Comparison of ENCODE assay signal across 8 cellular contexts in the genomic region with DNA sequence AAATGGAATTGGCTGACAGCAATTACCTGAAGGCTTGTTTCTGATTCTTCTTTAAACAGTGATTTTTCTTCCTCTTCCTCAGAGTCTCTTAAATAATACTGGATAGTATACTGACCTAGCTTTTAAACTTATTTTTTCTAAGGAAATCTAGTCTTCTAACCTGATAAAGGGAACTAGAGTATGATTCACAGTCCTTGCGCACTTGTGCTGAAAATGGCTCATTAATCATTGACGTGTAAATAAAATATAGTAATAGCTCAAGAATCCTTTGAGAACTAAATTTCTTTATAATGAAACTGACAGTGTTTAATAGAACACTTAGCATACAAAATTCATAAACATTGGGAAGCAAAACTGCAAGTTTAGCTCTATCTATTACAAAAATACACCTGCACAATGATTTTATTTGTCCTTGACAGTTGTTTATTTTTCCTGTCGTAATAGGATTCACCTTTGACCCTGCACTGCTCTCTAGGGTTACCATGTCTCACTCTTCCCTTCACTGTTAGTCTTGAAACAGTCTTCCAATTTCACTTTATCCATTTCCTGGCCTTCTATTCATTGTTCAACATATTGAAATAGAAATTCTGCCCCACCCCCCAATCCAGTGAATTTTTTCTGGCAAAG.
DNase-seq lines count a peak whose midpoint lies in the region; ATAC-seq, FAIRE-seq and TF ChIP-seq lines count a peak whose summit lies in the region.
"Not testable (repeated sequence)": the region's sequence is repeated elsewhere in the genome, so short reads cannot be mapped to it uniquely, and the experiment has no call there.

No MANE protein-coding gene starts in this region.

- intact Hi-C loops in endothelial cell of umbilical vein (cut with micrococcal nuclease); kidney (cut with DNase I): not testable (repeated sequence)
- intact Hi-C loops in transverse colon (cut with DNase I; ENCODE audit: low total_unique reads) = loop anchor here (10.0 kb wide), 1 partner anchor 259 kb away; no protein-coding TSS in a partner anchor

- 49 to 70% methylated on average over 3 of the region's 3 CpGs for WGBS in lung, 2 donors
- 50 to 62% methylated on average over 3 of the region's 3 CpGs for WGBS in transverse colon (ENCODE audit: low coverage in 1 of 2), 2 donors

- H3K9me1 ChIP-seq in endothelial cell of umbilical vein (replicated peaks; ENCODE audit: control insufficient read depth, extremely low read depth, insufficient read depth, low read length) = not testable (repeated sequence)

- FAIRE-seq in endothelial cell of umbilical vein (lab: Jason Lieb, UNC) (peak; percentile 55), kidney (lab: Jason Lieb, UNC) (peak; percentile 19)

- H4K20me1 ChIP-seq in endothelial cell of umbilical vein (replicated peaks; ENCODE audit: control insufficient read depth, extremely low read depth, insufficient read depth, low read length) = not testable (repeated sequence)

- not testable (repeated sequence) for H3K9me3 ChIP-seq in endothelial cell of umbilical vein (replicated peaks; ENCODE audit: control insufficient read depth, insufficient read depth, low read length); kidney (ENCODE audit: control insufficient read depth in 1 of 2, low read length in 2 of 2); lung (ENCODE audit: control insufficient read depth in 2 of 2, insufficient read depth in 1 of 2, low read length in 1 of 2); transverse colon

- ATAC-seq in lung (ENCODE audit: insufficient read depth, low FRiP score) = peak; percentile 25

- TF ChIP-seq CTCF in endothelial cell of umbilical vein (IDR thresholded peaks at IDR 0.05; ENCODE audit: extremely low read depth in 1 of 2, insufficient read depth in 1 of 2, low read depth in 1 of 2, low read length in 2 of 2); kidney (IDR thresholded peaks at IDR 0.05; ENCODE audit: borderline replicate concordance, extremely low read depth, insufficient read depth); lung (IDR thresholded peaks at IDR 0.05; ENCODE audit: control extremely low read depth, extremely low read depth); transverse colon (IDR thresholded peaks at IDR 0.05): not testable (repeated sequence)

- not testable (repeated sequence) for TF ChIP-seq POLR2A in endothelial cell of umbilical vein (IDR thresholded peaks at IDR 0.05; ENCODE audit: low read depth, low read length); transverse colon (IDR thresholded peaks at IDR 0.05)

- H3K27ac ChIP-seq in endothelial cell of umbilical vein (ENCODE audit: insufficient read depth, low read depth, low read length) (peak overlapping the region; percentile 18), lung (ENCODE audit: low read depth in 1 of 2, low read length in 1 of 2) (peak overlapping the region in 1 of 2 donors; percentile 83), transverse colon (peak overlapping the region in 3 of 4 donors; percentile 7 to 16 (median 7))
- H3K27ac ChIP-seq in kidney (ENCODE audit: low read depth in 2 of 2, low read length in 2 of 2) = not testable (repeated sequence)

- H3K4me3 ChIP-seq in endothelial cell of umbilical vein (replicated peaks in 1 of 3; ENCODE audit: insufficient read depth in 1 of 3, low read depth in 1 of 3, low read length in 3 of 3); kidney (ENCODE audit: low read length in 2 of 2); lung; transverse colon: not testable (repeated sequence)

- not testable (repeated sequence) for TF ChIP-seq EP300 in transverse colon (IDR thresholded peaks at IDR 0.05; ENCODE audit: low read depth)

- POLR2A ChIA-PET in endothelial cell of umbilical vein (lab: Charles Lee) = not testable (repeated sequence)

- H3K4me1 ChIP-seq in endothelial cell of umbilical vein (ENCODE audit: control insufficient read depth, extremely low read depth, insufficient read depth, low read length) (peaks cover 18% of the 10 kb centered on the region), kidney (ENCODE audit: control insufficient read depth in 1 of 2, insufficient read depth in 1 of 2, low read depth in 1 of 2, low read length in 2 of 2) (peaks cover 0 to 16% of the 10 kb centered on the region in 2 donors), transverse colon (peaks cover 0 to 48% (median 9%) of the 10 kb centered on the region in 4 donors)
- not testable (repeated sequence) for H3K4me1 ChIP-seq in lung (ENCODE audit: control insufficient read depth in 2 of 2, insufficient read depth in 2 of 2, low read length in 2 of 2)

- not testable (repeated sequence) for BruUV-seq in endothelial cell of umbilical vein (replicated peaks; lab: Mats Ljungman, UMichigan)

- CTCF ChIA-PET in endothelial cell of umbilical vein (lab: Charles Lee) = interaction anchor here (0.8 to 3.1 kb wide), 6 partner anchors 10 to 254 kb away, joined by 4 to 78 read pairs (median 12); no protein-coding TSS in a partner anchor

- DNase-seq in ELR (ENCODE audit: low read depth) (peak; percentile 29), M059J (ENCODE audit: low read depth) (peak; percentile 29), amniotic epithelial cell (ENCODE audit: low read depth) (peak; percentile 50), endothelial cell of umbilical vein (ENCODE audit: low read depth, low spot score) (peak; percentile 47), glomerular visceral epithelial cell (ENCODE audit: extremely low spot score) (peak; percentile 31)
- not testable (repeated sequence) for DNase-seq in kidney; lung (ENCODE audit: low spot score); transverse colon

- in situ Hi-C loops in transverse colon (cut with MboI; ENCODE audit: low pct_ligation_motif_present in 1 of 4, low pct_unique_long_range_greater_than_20kb in 1 of 4, low sequenced_read_pairs in 3 of 4) = not testable (repeated sequence)

- H3K9ac ChIP-seq in endothelial cell of umbilical vein (replicated peaks; ENCODE audit: extremely low read depth, insufficient read depth, low read length); kidney (ENCODE audit: low read length in 2 of 2): not testable (repeated sequence)

- H3K4me2 ChIP-seq in endothelial cell of umbilical vein (ENCODE audit: insufficient read depth, low read length) = peak overlapping the region; percentile 55

- H2AFZ ChIP-seq in endothelial cell of umbilical vein (ENCODE audit: low read depth, low read length) = not testable (repeated sequence)

- H3K36me3 ChIP-seq in endothelial cell of umbilical vein (ENCODE audit: control insufficient read depth in 2 of 2, extremely low read depth in 1 of 2, insufficient read depth in 2 of 2, low read length in 2 of 2); kidney (ENCODE audit: control insufficient read depth in 1 of 2, insufficient read depth in 2 of 2, low read length in 2 of 2); lung (ENCODE audit: control insufficient read depth in 2 of 2, insufficient read depth in 2 of 2, low read length in 2 of 2); transverse colon: not testable (repeated sequence)

- not testable (repeated sequence) for H3K79me2 ChIP-seq in endothelial cell of umbilical vein (ENCODE audit: control insufficient read depth, insufficient read depth, low read length)

- H3K27me3 ChIP-seq in endothelial cell of umbilical vein (ENCODE audit: control insufficient read depth in 2 of 2, insufficient read depth in 2 of 2, low read length in 2 of 2); lung (ENCODE audit: control insufficient read depth, insufficient read depth); transverse colon: not testable (repeated sequence)

- dilution Hi-C loops in endothelial cell of umbilical vein (cut with MboI; ENCODE audit: extremely low pct_ligation_motif_present, low sequenced_read_pairs) = not testable (repeated sequence)
